ENCODE assay signal across 14 cellular contexts in genomic region chr19:50551713-50552187, GRCh38. TPM values are rescaled to one million over a fixed set of nuclear protein-coding genes. Genes with fewer than 3 reads are reported as not detected.
A peak's percentile ranks its signal among the peaks of the same experiment; 100 is the strongest.
DNase-seq lines count a peak whose midpoint lies in the region; ATAC-seq and TF ChIP-seq lines count a peak whose summit lies in the region.
"Had no signal": no experiment of that assay in that cellular context is flagged by ENCODE, and none has a peak within 500 bp of the region (broad histone marks: within the 10 kb centered on the region; RNA-seq: fewer than 3 reads in every experiment).

No MANE protein-coding gene starts in this region.

- H3K9me3 ChIP-seq in mesodermal cell (ENCODE audit: control insufficient read depth, low read length) (no peaks in the 10 kb centered on the region), upper lobe of left lung (no peaks in the 10 kb centered on the region), tibial nerve (no peaks in the 10 kb centered on the region)
- H3K9me3 ChIP-seq: ovary had no signal

- 19 to 21% methylated on average over 10 to 17 of the region's 23 CpGs for WGBS in mesodermal cell (ENCODE audit: insufficient coverage in 2 of 2), 2 experiments
- WGBS in upper lobe of left lung, 2 donors, result 1 to 2% methylated on average over 16 to 23 of the region's 23 CpGs
- 1% methylated on average over 22 of the region's 23 CpGs for WGBS in tibial nerve, 2 donors

- H3K27ac ChIP-seq in dorsolateral prefrontal cortex, result peak overlapping the region in 58 of 59 donors; percentile 83 to 99 (median 94)
- H3K27ac ChIP-seq in mesodermal cell (ENCODE audit: low read depth, low read length, severe bottlenecking), result no peak overlapping the region
- peak overlapping the region in 2 of 4 donors; percentile 23 to 39 for H3K27ac ChIP-seq in upper lobe of left lung
- H3K27ac ChIP-seq in tibial nerve, result no peak overlapping the region
- H3K27ac ChIP-seq: epithelial cell of prostate, ovary had no signal

- intact Hi-C loops in dorsolateral prefrontal cortex (cut with DNase I), result loop anchor here (5.0 kb wide), 1 partner anchor 184 kb away; the partner anchor contains the start of gene NAPSA (in 2 of the 2)

- TF ChIP-seq POLR2A in upper lobe of left lung (IDR thresholded peaks at IDR 0.05) (no peak), tibial nerve (IDR thresholded peaks at IDR 0.05) (no peak)

- peaks cover 5% of the 10 kb centered on the region for H3K4me1 ChIP-seq in mesodermal cell (ENCODE audit: control insufficient read depth, insufficient read depth, low read length, poor library complexity, severe bottlenecking)
- H3K4me1 ChIP-seq in upper lobe of left lung, result peaks cover 10 to 26% (median 14%) of the 10 kb centered on the region in 4 donors
- H3K4me1 ChIP-seq in tibial nerve, result peaks cover 0 to 24% (median 2%) of the 10 kb centered on the region in 4 donors

- H3K4me3 ChIP-seq in dorsolateral prefrontal cortex (peak overlapping the region; percentile 44 to 87 (median 71)), mesodermal cell (ENCODE audit: extremely low read depth, insufficient read depth, low read length, poor library complexity, severe bottlenecking) (peak overlapping the region; percentile 32), upper lobe of left lung (peak overlapping the region in 3 of 4 donors; percentile 8 to 37 (median 34)), tibial nerve (peak overlapping the region in 1 of 4 donors; percentile 41)

- peak; percentile 58 for DNase-seq in NCI-H2227 (lab: John Stamatoyannopoulos, UW; ENCODE audit: unreplicated experiment)
- no peak for DNase-seq in NCI-H2227 treated with DMSO at 0.1 percent for 48 hours (lab: John Stamatoyannopoulos, UW)
- peak; percentile 38 to 76 (median 72) for DNase-seq in dorsolateral prefrontal cortex
- no peak for DNase-seq in upper lobe of left lung
- no peak for DNase-seq in tibial nerve (ENCODE audit: low spot score in 2 of 2)
- no peak for DNase-seq in left lobe of liver (ENCODE audit: low spot score)
- DNase-seq: ACHN, Kasumi-1, kidney, ovary, T-helper 9 cell had no signal

- TF ChIP-seq CTCF in dorsolateral prefrontal cortex (IDR thresholded peaks at IDR 0.05 in 54 of 56, conservative IDR thresholded peaks at IDR 0.05 in 2 of 56; ENCODE audit: low read depth in 1 of 56, partially characterized antibody in 56 of 56) (peak in 15 of 56 donors; percentile 6 to 37 (median 13)), upper lobe of left lung (IDR thresholded peaks at IDR 0.05) (no peak), tibial nerve (IDR thresholded peaks at IDR 0.05) (no peak)

- no peak for TF ChIP-seq EP300 in upper lobe of left lung (IDR thresholded peaks at IDR 0.05)
- no peak for TF ChIP-seq EP300 in tibial nerve (IDR thresholded peaks at IDR 0.05)

- no peaks in the 10 kb centered on the region for H3K27me3 ChIP-seq in dorsolateral prefrontal cortex
- peaks cover 0 to 19% (median 5%) of the 10 kb centered on the region in 4 donors for H3K27me3 ChIP-seq in upper lobe of left lung
- peaks cover 0 to 87% of the 10 kb centered on the region in 2 donors for H3K27me3 ChIP-seq in tibial nerve
- H3K27me3 ChIP-seq: ovary had no signal

- ATAC-seq in upper lobe of left lung (ENCODE audit: low FRiP score in 2 of 2) (no peak), left lobe of liver (no peak), GM19023 (IDR thresholded peaks at IDR 0.05; ENCODE audit: unreplicated experiment) (no peak)

- H3K36me3 ChIP-seq in mesodermal cell (ENCODE audit: control insufficient read depth, insufficient read depth, low read length), result peaks cover 3% of the 10 kb centered on the region
- H3K36me3 ChIP-seq in upper lobe of left lung, result no peaks in the 10 kb centered on the region
- H3K36me3 ChIP-seq in tibial nerve, result no peaks in the 10 kb centered on the region
- H3K36me3 ChIP-seq: ovary had no signal

RNA-seq across cellular contexts. Expression of gene LRRC4B, which starts 16.5 kb away (rescaled TPM):
- 100 to 1,000 TPM; 126 to 330 (median 166) TPM for total RNA-seq in dorsolateral prefrontal cortex
- polyA plus RNA-seq in mesodermal cell (2013, experiment 1 of 2), result 35.5 TPM
- polyA plus RNA-seq in mesodermal cell (2013, experiment 2 of 2), result 21.6 TPM
- 1 to 10 TPM in 4 of 6 donors, under 1 TPM in 2; 0.69 to 5.1 (median 1.7) TPM for total RNA-seq in upper lobe of left lung
- 1 to 10 TPM; 1.0 to 3.7 (median 2.8) TPM for total RNA-seq in tibial nerve
- 0.53 TPM for total RNA-seq in left lobe of liver

RNA-seq across cellular contexts. Expression of gene ASPDH, which starts 38.0 kb away (rescaled TPM):
- 10 to 100 TPM; 16.5 to 62.5 (median 34.2) TPM for total RNA-seq in dorsolateral prefrontal cortex
- polyA plus RNA-seq in mesodermal cell (2013, experiment 1 of 2), result not detected
- polyA plus RNA-seq in mesodermal cell (2013, experiment 2 of 2), result not detected
- not detected for total RNA-seq in upper lobe of left lung
- total RNA-seq in tibial nerve, result not detected
- total RNA-seq in left lobe of liver, result 61.1 TPM
- total RNA-seq: kidney, ovary had no signal
- polyA plus RNA-seq: ovary had no signal

RNA-seq across cellular contexts. Expression of gene JOSD2, which starts 40.8 kb away (rescaled TPM):
- total RNA-seq in dorsolateral prefrontal cortex (10 to 100 TPM; 24.9 to 75.5 (median 41.2) TPM), upper lobe of left lung (10 to 100 TPM; 22.6 to 59.2 (median 40.1) TPM), tibial nerve (10 to 100 TPM; 32.3 to 52.2 (median 38.8) TPM), left lobe of liver (22.8 TPM)
- polyA plus RNA-seq in mesodermal cell (2013, experiment 1 of 2), result 17.1 TPM
- 11.3 TPM for polyA plus RNA-seq in mesodermal cell (2013, experiment 2 of 2)

Comparison
In these comparisons a context has a peak if more than half of its experiments do, and no peak if none do; other contexts are left out.
1. DNase-seq: peak in NCI-H2227 (single experiment) and dorsolateral prefrontal cortex (10 of 10); none in NCI-H2227 treated with DMSO at 0.1 percent for 48 hours (single experiment), upper lobe of left lung (0 of 2), tibial nerve (0 of 2) and left lobe of liver (single experiment).
2. H3K27ac ChIP-seq: peak in dorsolateral prefrontal cortex (58 of 59); none in mesodermal cell (single experiment) and tibial nerve (0 of 4).
3. RNA of gene LRRC4B, which starts 16.5 kb away (total RNA-seq): 126 to 330 TPM in dorsolateral prefrontal cortex; 1.0 to 3.7 TPM in tibial nerve, 0.69 to 5.1 TPM in upper lobe of left lung and 0.53 TPM in left lobe of liver (single experiment); every median in the first group is over 10 times any median in the second.
4. RNA of gene ASPDH, which starts 38.0 kb away (total RNA-seq): 61.1 TPM in left lobe of liver (single experiment) and 16.5 to 62.5 TPM in dorsolateral prefrontal cortex; not detected in upper lobe of left lung and not detected in tibial nerve; every median in the first group is over 10 times any median in the second.